26 cellular contexts compared by ENCODE assay signal in the genomic region with DNA sequence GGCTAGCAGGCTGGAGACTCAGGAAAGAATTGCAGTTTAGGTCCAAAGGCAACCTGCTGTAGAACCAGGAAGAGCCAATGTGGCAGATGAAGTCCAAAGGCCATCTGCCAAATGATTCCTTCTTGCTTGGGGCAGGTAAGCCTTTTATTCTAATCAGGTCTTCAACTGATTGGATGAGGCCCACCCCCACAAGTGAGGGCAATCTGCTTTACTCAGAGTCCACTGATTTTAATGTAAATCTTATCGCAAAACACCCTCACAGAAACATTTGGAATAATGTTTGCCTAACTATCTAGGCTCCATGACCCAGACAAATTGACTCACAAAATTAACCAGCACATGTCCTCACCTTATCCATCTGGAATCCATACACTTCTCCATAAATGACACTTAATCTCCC. TPM values are rescaled to one million over a fixed set of nuclear protein-coding genes. Genes with fewer than 3 reads are reported as not detected.
"Had no signal": no experiment of that assay in that cellular context is flagged by ENCODE, and none has a peak within 500 bp of the region (broad histone marks: within the 10 kb centered on the region; RNA-seq: fewer than 3 reads in every experiment).

No MANE protein-coding gene starts in this region.

- H3K27me3 Mint-ChIP-seq: T-helper 17 cell had no signal

- H3K9me3 ChIP-seq: colonic mucosa, prostate gland had no signal

- H3K36me3 ChIP-seq: brain microvascular endothelial cell, colonic mucosa, neural progenitor cell, prostate gland, right atrium auricular region, tibial artery had no signal

- H3K4me3 ChIP-seq: colonic mucosa, lung, neural progenitor cell, prostate gland, right atrium auricular region, tibial artery had no signal

- H3K27me3 ChIP-seq: brain microvascular endothelial cell, colonic mucosa, neural progenitor cell, right atrium auricular region, tibial artery had no signal

- DNase-seq: activated CD4-positive, CD25-positive, alpha-beta regulatory T cell treated with anti-CD3 and anti-CD28 coated beads, Interleukin-2, amount 50 U/mL, for 72 hours; activated CD8-positive, alpha-beta memory T cell treated with anti-CD3 and anti-CD28 coated beads, Interleukin-2, amount 50 U/mL, for 4 hours; activated gamma-delta T cell; activated T-cell treated with anti-CD3 and anti-CD28 coated beads, Interleukin-2, amount 50 U/mL, for 72 hours; anterior cingulate cortex; brain microvascular endothelial cell; central memory CD4-positive, alpha-beta T cell; colonic mucosa; head of caudate nucleus; kidney; stimulated activated CD4-positive, alpha-beta T cell treated with anti-CD3 and anti-CD28 coated beads, Interleukin-2, amount 100 ng/mL, for 24 hours; stimulated activated naive CD8-positive, alpha-beta T cell treated with anti-CD3 and anti-CD28 coated beads, Interleukin-15, Interleukin-2, amounts not matched to agents 100 U/mL and 50 U/mL, for 24 hours; substantia nigra; T-helper 17 cell; tibial artery had no signal

- ATAC-seq: left lobe of liver; SK-N-SH treated with all-trans-retinoic acid at 6 μM for 48 hours; stimulated activated naive CD8-positive, alpha-beta T cell treated with anti-CD3 and anti-CD28 coated beads, Interleukin-15, Interleukin-2, amounts not matched to agents 100 U/mL and 50 U/mL, for 24 hours; T-helper 17 cell had no signal

- H3K4me3 Mint-ChIP-seq: activated T-cell treated with anti-CD3 and anti-CD28 coated beads, Interleukin-2, amount 50 U/mL, for 72 hours; endodermal cell; neural progenitor cell; T-helper 17 cell had no signal

- H3K9ac ChIP-seq: neural progenitor cell had no signal

- H3K4me1 Mint-ChIP-seq: endodermal cell, neural progenitor cell had no signal

- H3K4me1 ChIP-seq: colonic mucosa, neural progenitor cell, prostate gland, right atrium auricular region, tibial artery had no signal

- H3K4me2 ChIP-seq: neural progenitor cell had no signal

- H3K27ac Mint-ChIP-seq: activated T-cell treated with anti-CD3 and anti-CD28 coated beads, Interleukin-2, amount 50 U/mL, for 72 hours; endodermal cell; neural progenitor cell; T-helper 17 cell had no signal

- H3K27ac ChIP-seq: brain microvascular endothelial cell, colonic mucosa, neural progenitor cell, prostate gland, right atrium auricular region, tibial artery, VCaP had no signal

- H2AFZ ChIP-seq: neural progenitor cell had no signal

- H3K36me3 Mint-ChIP-seq: neural progenitor cell had no signal

- FAIRE-seq: frontal cortex, kidney had no signal

RNA-seq across cellular contexts. Expression of gene GIMAP8, which starts 7.8 kb away (rescaled TPM):
- total RNA-seq: endodermal cell, epithelial cell of proximal tubule, osteocyte had no signal

RNA-seq across cellular contexts. Expression of gene GIMAP7, which starts 56.4 kb away (rescaled TPM):
- total RNA-seq: endodermal cell, epithelial cell of proximal tubule, osteocyte had no signal
